In genomic region chr21:42614811-42615342, GRCh38 we compare ENCODE assay signal across 8 cellular contexts. TPM values are rescaled to one million over a fixed set of nuclear protein-coding genes. Genes with fewer than 3 reads are reported as not detected.
DNase-seq lines count a peak whose midpoint lies in the region; ATAC-seq, FAIRE-seq and TF ChIP-seq lines count a peak whose summit lies in the region.

No MANE protein-coding gene starts in this region.

- H3K4me1 ChIP-seq in Loucy (ENCODE audit: insufficient read depth, low read length, poor library complexity, severe bottlenecking) = peaks cover 26% of the 10 kb centered on the region
- H3K4me1 ChIP-seq in foreskin keratinocyte = no peaks in the 10 kb centered on the region

- intact Hi-C loops in CD4-positive, alpha-beta T cell (cut with DNase I, micrococcal nuclease) = loop anchor here in 1 of 2 experiments (1.0 to 5.0 kb wide), 2 partner anchors 16 to 202 kb away; no protein-coding TSS in a partner anchor

- no peaks in the 10 kb centered on the region for H3F3A ChIP-seq in Loucy (ENCODE audit: low read depth)

- H3K36me3 Mint-ChIP-seq in CD4-positive, alpha-beta T cell (ENCODE audit: low read depth) = no peaks in the 10 kb centered on the region

- peak overlapping the region; percentile 90 for H3K4me2 ChIP-seq in Loucy (ENCODE audit: low read depth, low read length, poor library complexity, severe bottlenecking)

- H3K9me3 ChIP-seq in CD4-positive, alpha-beta T cell (ENCODE audit: control insufficient read depth, low read length) = peaks cover 10% of the 10 kb centered on the region
- peaks cover 6% of the 10 kb centered on the region; the same call in 1 of the 2 replicates for H3K9me3 ChIP-seq in Loucy (ENCODE audit: insufficient read depth, low read depth, low read length)

- no peaks in the 10 kb centered on the region for H3K27me3 ChIP-seq in CD4-positive, alpha-beta T cell (ENCODE audit: control insufficient read depth, insufficient read depth, low read length)
- no peaks in the 10 kb centered on the region for H3K27me3 ChIP-seq in Loucy (ENCODE audit: insufficient read depth, low read length, poor library complexity, severe bottlenecking)
- H3K27me3 ChIP-seq in foreskin keratinocyte = peaks cover 38% of the 10 kb centered on the region

- CTCF ChIA-PET in CD4-positive, alpha-beta T cell (lab: Charles Lee) = no interaction called here

- no peaks in the 10 kb centered on the region for H3K9me3 Mint-ChIP-seq in CD4-positive, alpha-beta T cell

- H3K9ac ChIP-seq in Loucy (ENCODE audit: low read depth, low read length, poor library complexity, severe bottlenecking) = peak overlapping the region; percentile 33

- no peak overlapping the region for H3K27ac Mint-ChIP-seq in CD4-positive, alpha-beta T cell

- POLR2A ChIA-PET in CD4-positive, alpha-beta T cell (lab: Charles Lee) = interaction anchor here (0.7 to 1.6 kb wide), 9 partner anchors 10 to 278 kb away, joined by 3 to 9 read pairs (median 6); partner anchors contain the start of genes NDUFV3, PDE9A and UBASH3A

- H2AFZ ChIP-seq in Loucy (ENCODE audit: low read length) = peak overlapping the region; percentile 83

- TF ChIP-seq CTCF in CD4-positive, alpha-beta T cell (IDR thresholded peaks at IDR 0.05) = no peak
- TF ChIP-seq CTCF in Loucy (conservative IDR thresholded peaks at IDR 0.05; ENCODE audit: low read length) (no peak), foreskin keratinocyte (conservative IDR thresholded peaks at IDR 0.05) (no peak)

- DNase-seq in CD4-positive, alpha-beta T cell = peak; percentile 26 to 54 (median 34)
- DNase-seq in activated CD4-positive, alpha-beta T cell treated with anti-CD3 and anti-CD28 coated beads, Interleukin-2, amount 50 U/mL, for 48 hours = peak; percentile 63 to 70
- DNase-seq in foreskin keratinocyte (peak; percentile 83 to 88), NCI-H128 (lab: John Stamatoyannopoulos, UW; ENCODE audit: unreplicated experiment) (no peak), frontal cortex (ENCODE audit: low spot score in 2 of 2) (no peak)
- peak; percentile 23 to 27 (median 24) for DNase-seq in stimulated activated CD4-positive, alpha-beta T cell treated with anti-CD3 and anti-CD28 coated beads, TNF-alpha, amount 100 ng/mL, for 4 hours (ENCODE audit: low read depth in 3 of 3)

- H3K36me3 ChIP-seq in Loucy (ENCODE audit: insufficient read depth, low read length) = no peaks in the 10 kb centered on the region

- peak overlapping the region; percentile 0 for H3K27ac ChIP-seq in CD4-positive, alpha-beta T cell (ENCODE audit: low read depth, low read length)
- H3K27ac ChIP-seq in foreskin keratinocyte = no peak overlapping the region

- no peaks in the 10 kb centered on the region for H3K27me3 Mint-ChIP-seq in CD4-positive, alpha-beta T cell

- no peaks in the 10 kb centered on the region for H4K20me1 ChIP-seq in Loucy (ENCODE audit: insufficient read depth, low read length, poor library complexity, severe bottlenecking)

- H3K4me3 Mint-ChIP-seq in CD4-positive, alpha-beta T cell = no peak overlapping the region

- H3K4me1 Mint-ChIP-seq in CD4-positive, alpha-beta T cell (ENCODE audit: low read depth) = peaks cover 6% of the 10 kb centered on the region

- peak; percentile 66 for ATAC-seq in CD4-positive, alpha-beta T cell (ENCODE audit: poor library complexity)
- ATAC-seq in foreskin keratinocyte = peak; percentile 86
- ATAC-seq in GM21528 (IDR thresholded peaks at IDR 0.05; ENCODE audit: low FRiP score, unreplicated experiment) = no peak

- FAIRE-seq in frontal cortex (lab: Jason Lieb, UNC) = no peak

- H3K79me2 ChIP-seq in Loucy (ENCODE audit: insufficient read depth, low read length) = no peaks in the 10 kb centered on the region

- peak overlapping the region; percentile 70 for H3K4me3 ChIP-seq in Loucy (ENCODE audit: low read length, poor library complexity, severe bottlenecking)

- no peaks in the 10 kb centered on the region for H3K9me2 ChIP-seq in Loucy (replicated peaks; ENCODE audit: low read depth, low read length)

RNA-seq across cellular contexts. Expression of gene PDE9A, which starts 38.5 kb away (rescaled TPM):
- 10 to 100 TPM; 12.6 to 13.2 TPM for total RNA-seq in CD4-positive, alpha-beta T cell
- 0.11 and 0.14 TPM in 2 replicates for total RNA-seq in foreskin keratinocyte
- polyA plus RNA-seq in foreskin keratinocyte = 0.10 and 0.13 TPM in 2 replicates
- 13.0 TPM for total RNA-seq in frontal cortex

Comparison
In these comparisons a context has a peak if more than half of its experiments do, and no peak if none do; other contexts are left out.
1. DNase-seq: peak in CD4-positive, alpha-beta T cell (10 of 10), activated CD4-positive, alpha-beta T cell treated with anti-CD3 and anti-CD28 coated beads, Interleukin-2, amount 50 U/mL, for 48 hours (2 of 2), foreskin keratinocyte (2 of 2) and stimulated activated CD4-positive, alpha-beta T cell treated with anti-CD3 and anti-CD28 coated beads, TNF-alpha, amount 100 ng/mL, for 4 hours (3 of 3); none in NCI-H128 (single experiment) and frontal cortex (0 of 2).
2. RNA of gene PDE9A, which starts 38.5 kb away (total RNA-seq): 12.6 to 13.2 TPM in CD4-positive, alpha-beta T cell and 13.0 TPM in frontal cortex (single experiment); 0.11 to 0.14 TPM in foreskin keratinocyte; every median in the first group is over 10 times any median in the second.